ENCODE assay signal across 18 cellular contexts in genomic region chr6:138450445-138450844, GRCh38.
DNase-seq lines count a peak whose midpoint lies in the region; ATAC-seq and TF ChIP-seq lines count a peak whose summit lies in the region.
"Had no signal": no experiment of that assay in that cellular context is flagged by ENCODE, and none has a peak within 500 bp of the region (broad histone marks: within the 10 kb centered on the region; RNA-seq: fewer than 3 reads in every experiment).

No MANE protein-coding gene starts in this region.

- H3K27ac Mint-ChIP-seq in nephron progenitor cell: peak overlapping the region; percentile 69
- H3K27ac Mint-ChIP-seq: activated CD4-positive, alpha-beta T cell treated with anti-CD3 and anti-CD28 coated beads, Interleukin-2, amount 10 ng/mL, durations not matched to agents 24 days and 14 days; natural killer cell had no signal

- H3K4me3 Mint-ChIP-seq in nephron progenitor cell: no peak overlapping the region
- H3K4me3 Mint-ChIP-seq: activated CD4-positive, alpha-beta T cell treated with anti-CD3 and anti-CD28 coated beads, Interleukin-2, amount 10 ng/mL, durations not matched to agents 24 days and 14 days; activated naive CD8-positive, alpha-beta T cell treated with anti-CD3 and anti-CD28 coated beads, Interleukin-2, amount 50 U/mL, for 24 hours; activated T-cell treated with anti-CD3 and anti-CD28 coated beads, Interleukin-2, amount 50 U/mL, for 4 hours; central memory CD8-positive, alpha-beta T cell; natural killer cell had no signal

- no peak overlapping the region for H3K27ac ChIP-seq in caudate nucleus (ENCODE audit: low read depth, low read length)
- H3K27ac ChIP-seq: lower lobe of right lung, testis had no signal

- peak; percentile 47 for ATAC-seq in GM18519 (IDR thresholded peaks at IDR 0.05; ENCODE audit: low FRiP score, unreplicated experiment)
- ATAC-seq in GM21619 (IDR thresholded peaks at IDR 0.05; ENCODE audit: unreplicated experiment): peak; percentile 64
- ATAC-seq in HG03432 (IDR thresholded peaks at IDR 0.05; ENCODE audit: unreplicated experiment): peak; percentile 85
- ATAC-seq: activated naive CD8-positive, alpha-beta T cell treated with anti-CD3 and anti-CD28 coated beads, Interleukin-2, amount 50 U/mL, for 24 hours; activated T-cell treated with anti-CD3 and anti-CD28 coated beads, Interleukin-2, amount 50 U/mL, for 4 hours; lower lobe of right lung; natural killer cell had no signal

- H3K27me3 Mint-ChIP-seq in nephron progenitor cell (ENCODE audit: low read depth, poor library complexity): no peaks in the 10 kb centered on the region
- H3K27me3 Mint-ChIP-seq: activated CD4-positive, alpha-beta T cell treated with anti-CD3 and anti-CD28 coated beads, Interleukin-2, amount 10 ng/mL, durations not matched to agents 24 days and 14 days; activated naive CD8-positive, alpha-beta T cell treated with anti-CD3 and anti-CD28 coated beads, Interleukin-2, amount 50 U/mL, for 24 hours; central memory CD8-positive, alpha-beta T cell had no signal

- no peaks in the 10 kb centered on the region for H3K9me3 Mint-ChIP-seq in nephron progenitor cell
- H3K9me3 Mint-ChIP-seq: activated CD4-positive, alpha-beta T cell treated with anti-CD3 and anti-CD28 coated beads, Interleukin-2, amount 10 ng/mL, durations not matched to agents 24 days and 14 days; activated naive CD8-positive, alpha-beta T cell treated with anti-CD3 and anti-CD28 coated beads, Interleukin-2, amount 50 U/mL, for 24 hours; activated T-cell treated with anti-CD3 and anti-CD28 coated beads, Interleukin-2, amount 50 U/mL, for 4 hours; central memory CD8-positive, alpha-beta T cell; natural killer cell had no signal

- no peak for DNase-seq in nephron progenitor cell
- no peak for DNase-seq in globus pallidus (ENCODE audit: low spot score)
- DNase-seq in UCSD-AML1 (lab: John Stamatoyannopoulos, UW; ENCODE audit: unreplicated experiment): no peak
- DNase-seq in NCI-H2171 treated with DMSO at 0.1 percent for 48 hours (lab: John Stamatoyannopoulos, UW): no peak
- no peak for DNase-seq in caudate nucleus (lab: John Stamatoyannopoulos, UW)
- DNase-seq: activated CD4-positive, alpha-beta T cell treated with anti-CD3 and anti-CD28 coated beads, Interleukin-2, amount 10 ng/mL, durations not matched to agents 24 days and 14 days; activated naive CD8-positive, alpha-beta T cell treated with anti-CD3 and anti-CD28 coated beads, Interleukin-2, amount 50 U/mL, for 24 hours; activated T-cell treated with anti-CD3 and anti-CD28 coated beads, Interleukin-2, amount 50 U/mL, for 4 hours; foreskin melanocyte; lower lobe of right lung; natural killer cell; NCI-H1930; NCI-H82; testis had no signal

- no peak for TF ChIP-seq CTCF in nephron progenitor cell (IDR thresholded peaks at IDR 0.05)

- H3K4me1 Mint-ChIP-seq in nephron progenitor cell: no peaks in the 10 kb centered on the region

- peaks cover 5% of the 10 kb centered on the region for H3K36me3 Mint-ChIP-seq in nephron progenitor cell (ENCODE audit: low read depth)
- H3K36me3 Mint-ChIP-seq: natural killer cell had no signal
